In the genomic region with DNA sequence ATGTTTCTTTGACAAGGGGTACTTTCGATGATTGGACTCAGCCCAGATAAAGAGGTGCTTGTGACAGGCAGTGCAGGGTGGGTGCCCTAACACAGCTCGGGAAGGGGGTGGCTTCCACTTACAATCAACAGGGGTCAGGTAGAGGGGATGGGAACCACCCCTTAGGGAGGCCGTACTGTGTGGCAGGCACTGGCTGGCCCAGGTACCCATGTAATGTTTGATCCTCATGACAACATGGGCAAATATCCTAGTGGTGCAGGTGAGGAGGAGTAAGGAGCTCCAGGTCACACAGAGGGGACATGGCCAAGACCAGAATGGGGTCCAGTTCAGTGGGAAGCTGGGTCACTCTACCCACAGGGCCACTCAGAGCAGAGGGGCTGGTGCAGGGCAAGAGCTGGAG, we compare ENCODE assay signal across 19 cellular contexts. TPM values are rescaled to one million over a fixed set of nuclear protein-coding genes. Genes with fewer than 3 reads are reported as not detected.
A peak's percentile ranks its signal among the peaks of the same experiment; 100 is the strongest.
DNase-seq lines count a peak whose midpoint lies in the region; ATAC-seq and TF ChIP-seq lines count a peak whose summit lies in the region.
"Had no signal": no experiment of that assay in that cellular context is flagged by ENCODE, and none has a peak within 500 bp of the region (broad histone marks: within the 10 kb centered on the region; RNA-seq: fewer than 3 reads in every experiment).

No MANE protein-coding gene starts in this region.

- H3K4me3 Mint-ChIP-seq in activated CD8-positive, alpha-beta memory T cell treated with anti-CD3 and anti-CD28 coated beads, Interleukin-2, amount 10 ng/mL, durations not matched to agents 7 days and 5 days, result peak overlapping the region; percentile 13
- no peak overlapping the region; a peak in 1 of 5 replicates for H3K4me3 Mint-ChIP-seq in H9
- peak overlapping the region; percentile 66 for H3K4me3 Mint-ChIP-seq in dendritic cell treated with granulocyte-macrophage colony-stimulating factor and Interleukin-4, amounts not matched to agents 40 ng/mL and 50 ng/mL, for 4 days
- H3K4me3 Mint-ChIP-seq in naive thymus-derived CD4-positive, alpha-beta T cell, result no peak overlapping the region
- H3K4me3 Mint-ChIP-seq: activated naive CD4-positive, alpha-beta T cell treated with anti-CD3 and anti-CD28 coated beads, Interleukin-2, amount 10 ng/mL, durations not matched to agents 7 days and 5 days; HFFc6 had no signal

- H2AK5ac ChIP-seq in H9 (ENCODE audit: insufficient read length, low read length), result no peak overlapping the region

- H3K27ac ChIP-seq in H9 (ENCODE audit: insufficient read length, low read depth, low read length), result no peak overlapping the region
- no peak overlapping the region for H3K27ac ChIP-seq in naive thymus-derived CD4-positive, alpha-beta T cell (ENCODE audit: low read depth, low read length)
- H3K27ac ChIP-seq: C4-2B, parathyroid adenoma had no signal

- H3K14ac ChIP-seq in H9 (ENCODE audit: insufficient read depth, low read length), result no peak overlapping the region

- H3K4me1 Mint-ChIP-seq in activated CD8-positive, alpha-beta memory T cell treated with anti-CD3 and anti-CD28 coated beads, Interleukin-2, amount 10 ng/mL, durations not matched to agents 7 days and 5 days, result peaks cover 75% of the 10 kb centered on the region
- H3K4me1 Mint-ChIP-seq in H9, result peaks cover 40 to 57% of the 10 kb centered on the region in 2 experiments
- H3K4me1 Mint-ChIP-seq in dendritic cell treated with granulocyte-macrophage colony-stimulating factor and Interleukin-4, amounts not matched to agents 40 ng/mL and 50 ng/mL, for 4 days (ENCODE audit: low read depth), result peaks cover 89% of the 10 kb centered on the region
- peaks cover 0 to 28% (median 14%) of the 10 kb centered on the region in 7 donors for H3K4me1 Mint-ChIP-seq in naive thymus-derived CD4-positive, alpha-beta T cell

- H3K79me1 ChIP-seq in H9 (ENCODE audit: insufficient read depth, low read depth, low read length, poor library complexity, severe bottlenecking), result no peaks in the 10 kb centered on the region

- no peaks in the 10 kb centered on the region for H3K23me2 ChIP-seq in H9 (ENCODE audit: insufficient read length, low read depth, low read length, poor library complexity, severe bottlenecking)

- H3K27ac Mint-ChIP-seq in activated CD8-positive, alpha-beta memory T cell treated with anti-CD3 and anti-CD28 coated beads, Interleukin-2, amount 10 ng/mL, durations not matched to agents 7 days and 5 days, result peak overlapping the region; percentile 73
- peak overlapping the region in 1 of 3 experiments; percentile 1; a peak in 1 of 7 replicates for H3K27ac Mint-ChIP-seq in H9
- H3K27ac Mint-ChIP-seq in dendritic cell treated with granulocyte-macrophage colony-stimulating factor and Interleukin-4, amounts not matched to agents 40 ng/mL and 50 ng/mL, for 4 days, result peak overlapping the region; percentile 74
- peak overlapping the region in 3 of 9 donors; percentile 9 to 57 (median 51) for H3K27ac Mint-ChIP-seq in naive thymus-derived CD4-positive, alpha-beta T cell
- H3K27ac Mint-ChIP-seq: activated naive CD4-positive, alpha-beta T cell treated with anti-CD3 and anti-CD28 coated beads, Interleukin-2, amount 10 ng/mL, durations not matched to agents 7 days and 5 days; HFFc6 had no signal

- H3K4me1 ChIP-seq in H9 (ENCODE audit: insufficient read depth, low read length), result peaks cover 4% of the 10 kb centered on the region; the same call in 1 of the 2 replicates
- H3K4me1 ChIP-seq in neuron (ENCODE audit: insufficient read depth, low read length), result peaks cover 29% of the 10 kb centered on the region
- peaks cover 0 to 4% of the 10 kb centered on the region in 2 donors for H3K4me1 ChIP-seq in naive thymus-derived CD4-positive, alpha-beta T cell (ENCODE audit: control insufficient read depth in 2 of 2, insufficient read depth in 2 of 2, low read length in 2 of 2)

- no peak overlapping the region for H3T11ph ChIP-seq in H9 (ENCODE audit: low read length)

- no peak overlapping the region for H3K4ac ChIP-seq in H9 (ENCODE audit: low read depth, low read length)

- no peaks in the 10 kb centered on the region for H3K79me2 ChIP-seq in H9 (ENCODE audit: insufficient read depth, low read length)
- H3K79me2 ChIP-seq: parathyroid adenoma had no signal

- no peak overlapping the region for H2AFZ ChIP-seq in H9 (ENCODE audit: low read length)
- peak overlapping the region; percentile 64 for H2AFZ ChIP-seq in neuron (ENCODE audit: low read depth, low read length)
- H2AFZ ChIP-seq: parathyroid adenoma had no signal

- DNase-seq in activated CD8-positive, alpha-beta memory T cell treated with anti-CD3 and anti-CD28 coated beads, Interleukin-2, amount 10 ng/mL, durations not matched to agents 7 days and 5 days, result no peak
- DNase-seq in activated CD8-positive, alpha-beta memory T cell treated with anti-CD3 and anti-CD28 coated beads for 24 hours, result no peak
- DNase-seq in H9 (no peak), NCI-H82 treated with DMSO at 0.1 percent for 48 hours (lab: John Stamatoyannopoulos, UW; ENCODE audit: unreplicated experiment) (no peak), NCI-H1436 (lab: John Stamatoyannopoulos, UW) (no peak)
- DNase-seq in naive thymus-derived CD4-positive, alpha-beta T cell, result no peak
- DNase-seq: activated naive CD4-positive, alpha-beta T cell treated with anti-CD3 and anti-CD28 coated beads, Interleukin-2, amount 10 ng/mL, durations not matched to agents 7 days and 5 days; DMS 273 treated with DMSO at 0.1 percent for 48 hours; head of caudate nucleus; HFFc6; left ventricle myocardium superior; NCI-H1436 treated with DMSO at 0.1 percent for 48 hours; NCI-H526 treated with DMSO at 0.1 percent for 48 hours; sigmoid colon had no signal

- intact Hi-C loops in dendritic cell treated with granulocyte-macrophage colony-stimulating factor and Interleukin-4, amounts not matched to agents 40 ng/mL and 50 ng/mL, for 4 days (cut with micrococcal nuclease), result loop anchor here (5.0 kb wide), 2 partner anchors 39 to 79 kb away; a partner anchor contains a TSS
- intact Hi-C loops in naive thymus-derived CD4-positive, alpha-beta T cell (cut with micrococcal nuclease), result no loop called here

- H2BK15ac ChIP-seq in H9 (ENCODE audit: low read depth, low read length), result no peak overlapping the region

- no peaks in the 10 kb centered on the region for H3K27me3 Mint-ChIP-seq in activated CD8-positive, alpha-beta memory T cell treated with anti-CD3 and anti-CD28 coated beads, Interleukin-2, amount 10 ng/mL, durations not matched to agents 7 days and 5 days
- peaks cover 2% of the 10 kb centered on the region; the same call in 1 of the 2 replicates for H3K27me3 Mint-ChIP-seq in H9 (ENCODE audit: low read depth)
- no peaks in the 10 kb centered on the region for H3K27me3 Mint-ChIP-seq in dendritic cell treated with granulocyte-macrophage colony-stimulating factor and Interleukin-4, amounts not matched to agents 40 ng/mL and 50 ng/mL, for 4 days
- peaks cover 0 to 16% (median 10%) of the 10 kb centered on the region in 5 donors for H3K27me3 Mint-ChIP-seq in naive thymus-derived CD4-positive, alpha-beta T cell

- peaks cover 10% of the 10 kb centered on the region for H3K36me3 Mint-ChIP-seq in activated CD8-positive, alpha-beta memory T cell treated with anti-CD3 and anti-CD28 coated beads, Interleukin-2, amount 10 ng/mL, durations not matched to agents 7 days and 5 days
- no peaks in the 10 kb centered on the region for H3K36me3 Mint-ChIP-seq in H9 (ENCODE audit: insufficient read depth in 1 of 3, low read depth in 3 of 3)
- peaks cover 80% of the 10 kb centered on the region for H3K36me3 Mint-ChIP-seq in dendritic cell treated with granulocyte-macrophage colony-stimulating factor and Interleukin-4, amounts not matched to agents 40 ng/mL and 50 ng/mL, for 4 days (ENCODE audit: low read depth)
- H3K36me3 Mint-ChIP-seq in naive thymus-derived CD4-positive, alpha-beta T cell, result no peaks in the 10 kb centered on the region
- H3K36me3 Mint-ChIP-seq: activated naive CD4-positive, alpha-beta T cell treated with anti-CD3 and anti-CD28 coated beads, Interleukin-2, amount 10 ng/mL, durations not matched to agents 7 days and 5 days had no signal

- H4K91ac ChIP-seq in H9 (ENCODE audit: insufficient read length, low read depth, low read length), result peak overlapping the region; percentile 13

- H3K4me3 ChIP-seq in neuron (ENCODE audit: low read length), result no peak overlapping the region
- no peak overlapping the region for H3K4me3 ChIP-seq in naive thymus-derived CD4-positive, alpha-beta T cell (ENCODE audit: low read length)
- H3K4me3 ChIP-seq: sigmoid colon had no signal

- H4K8ac ChIP-seq in H9 (replicated peaks; ENCODE audit: insufficient read length, low read depth, low read length), result no peak overlapping the region

- H2BK5ac ChIP-seq in H9 (ENCODE audit: insufficient read length, low read length), result no peak overlapping the region

- H3K9ac ChIP-seq in H9 (ENCODE audit: extremely low read depth, insufficient read length, low read length), result no peak overlapping the region
- H3K9ac ChIP-seq: parathyroid adenoma had no signal

- no peak for ATAC-seq in activated CD8-positive, alpha-beta memory T cell treated with anti-CD3 and anti-CD28 coated beads, Interleukin-2, amount 10 ng/mL, durations not matched to agents 7 days and 5 days
- ATAC-seq in naive thymus-derived CD4-positive, alpha-beta T cell, result no peak
- ATAC-seq: left ventricle myocardium superior had no signal

- no peak overlapping the region for H2BK12ac ChIP-seq in H9 (ENCODE audit: insufficient read length, low read depth, low read length)

- no peak overlapping the region for H3K18ac ChIP-seq in H9 (ENCODE audit: insufficient read length, low read depth, low read length)

- no CpG with 5 or more reads among the region's 3 CpGs for WGBS in H9 (ENCODE audit: extremely low coverage, insufficient read length, low lambda C conversion rate)

- H4K20me1 ChIP-seq in H9 (ENCODE audit: control insufficient read depth, insufficient read depth, insufficient read length), result no peaks in the 10 kb centered on the region

- TF ChIP-seq CTCF in H9 (conservative IDR thresholded peaks at IDR 0.05), result no peak

- H3K9me3 ChIP-seq in H9 (ENCODE audit: control insufficient read depth, low read depth, low read length) (no peaks in the 10 kb centered on the region), neuron (ENCODE audit: low read length) (no peaks in the 10 kb centered on the region)
- H3K9me3 ChIP-seq in naive thymus-derived CD4-positive, alpha-beta T cell (ENCODE audit: control insufficient read depth in 2 of 3, low read length in 3 of 3), result no peaks in the 10 kb centered on the region
- H3K9me3 ChIP-seq: sigmoid colon had no signal

- H2BK20ac ChIP-seq in H9 (ENCODE audit: low read depth, low read length, poor library complexity, severe bottlenecking), result no peak overlapping the region

- no peak overlapping the region for H3K56ac ChIP-seq in H9 (ENCODE audit: insufficient read length, low read depth, low read length)

- CTCF ChIA-PET in activated CD8-positive, alpha-beta memory T cell treated with anti-CD3 and anti-CD28 coated beads, Interleukin-2, amount 10 ng/mL, durations not matched to agents 7 days and 5 days (lab: Charles Lee), result interaction anchor here (0.5 to 5.4 kb wide), 6 partner anchors 21 to 103 kb away, joined by 3 to 54 read pairs (median 4); a partner anchor contains a TSS
- CTCF ChIA-PET in naive thymus-derived CD4-positive, alpha-beta T cell (lab: Charles Lee), result no interaction called here

- no peak overlapping the region for H2BK120ac ChIP-seq in H9 (ENCODE audit: low read depth, low read length, poor library complexity, severe bottlenecking)

- POLR2A ChIA-PET in naive thymus-derived CD4-positive, alpha-beta T cell (lab: Charles Lee), result no interaction called here

- no peaks in the 10 kb centered on the region for H3K36me3 ChIP-seq in neuron (ENCODE audit: insufficient read depth, low read length)
- no peaks in the 10 kb centered on the region for H3K36me3 ChIP-seq in naive thymus-derived CD4-positive, alpha-beta T cell (ENCODE audit: control insufficient read depth in 2 of 3, insufficient read depth in 3 of 3, low read length in 3 of 3)
- H3K36me3 ChIP-seq: sigmoid colon had no signal

- H3K9me3 Mint-ChIP-seq in activated CD8-positive, alpha-beta memory T cell treated with anti-CD3 and anti-CD28 coated beads, Interleukin-2, amount 10 ng/mL, durations not matched to agents 7 days and 5 days (ENCODE audit: low read depth), result no peaks in the 10 kb centered on the region
- no peaks in the 10 kb centered on the region; a peak in 2 of 5 replicates for H3K9me3 Mint-ChIP-seq in H9
- H3K9me3 Mint-ChIP-seq in dendritic cell treated with granulocyte-macrophage colony-stimulating factor and Interleukin-4, amounts not matched to agents 40 ng/mL and 50 ng/mL, for 4 days, result no peaks in the 10 kb centered on the region
- H3K9me3 Mint-ChIP-seq in naive thymus-derived CD4-positive, alpha-beta T cell, result no peaks in the 10 kb centered on the region
- H3K9me3 Mint-ChIP-seq: activated naive CD4-positive, alpha-beta T cell treated with anti-CD3 and anti-CD28 coated beads, Interleukin-2, amount 10 ng/mL, durations not matched to agents 7 days and 5 days; HFFc6 had no signal

- H3K27me3 ChIP-seq in H9 (ENCODE audit: insufficient read depth, low read length), result no peaks in the 10 kb centered on the region
- no peaks in the 10 kb centered on the region for H3K27me3 ChIP-seq in neuron (ENCODE audit: insufficient read depth, low read length)
- H3K27me3 ChIP-seq in naive thymus-derived CD4-positive, alpha-beta T cell (ENCODE audit: control insufficient read depth in 2 of 2, insufficient read depth in 2 of 2, low read length in 2 of 2), result no peaks in the 10 kb centered on the region
- H3K27me3 ChIP-seq: sigmoid colon had no signal

- H3K4me2 ChIP-seq in H9 (ENCODE audit: insufficient read depth, insufficient read length, low read length), result no peak overlapping the region

- H3K23ac ChIP-seq in H9 (ENCODE audit: insufficient read length, low read depth, low read length), result no peak overlapping the region

- no peak overlapping the region for H4K5ac ChIP-seq in H9 (ENCODE audit: insufficient read length, low read depth, low read length)

RNA-seq across cellular contexts. Expression of a gene that starts 3.1 kb away (rescaled TPM):
- 10 to 100 TPM; 17.0 to 22.6 TPM for total RNA-seq in activated CD8-positive, alpha-beta memory T cell treated with anti-CD3 and anti-CD28 coated beads, Interleukin-2, amount 10 ng/mL, durations not matched to agents 7 days and 5 days
- total RNA-seq in H9 (2021), result not detected in 2 replicates
- total RNA-seq in naive thymus-derived CD4-positive, alpha-beta T cell, result 1 to 10 TPM in 1 of 5 experiments, not detected in 4; 1.2 TPM
- not detected for polyA plus RNA-seq in naive thymus-derived CD4-positive, alpha-beta T cell
- total RNA-seq: HFFc6, MCF 10A had no signal

RNA-seq across cellular contexts. Expression of a gene that starts 37.9 kb away (rescaled TPM):
- total RNA-seq in activated CD8-positive, alpha-beta memory T cell treated with anti-CD3 and anti-CD28 coated beads, Interleukin-2, amount 10 ng/mL, durations not matched to agents 7 days and 5 days, result 100 to 1,000 TPM; 134 to 160 TPM
- 0.13 TPM in 1 of 2 replicates, not detected in the other for total RNA-seq in H9 (2021)
- total RNA-seq in naive thymus-derived CD4-positive, alpha-beta T cell, result 100 to 1,000 TPM; 121 to 212 (median 175) TPM
- 10 to 100 TPM; 56.9 to 83.9 TPM for polyA plus RNA-seq in naive thymus-derived CD4-positive, alpha-beta T cell

RNA-seq across cellular contexts. Expression of a gene that starts 40.8 kb away (rescaled TPM):
- 10 to 100 TPM; 82.6 to 86.4 TPM for total RNA-seq in activated CD8-positive, alpha-beta memory T cell treated with anti-CD3 and anti-CD28 coated beads, Interleukin-2, amount 10 ng/mL, durations not matched to agents 7 days and 5 days
- 15.6 and 18.1 TPM in 2 replicates for total RNA-seq in H9 (2021)
- total RNA-seq in naive thymus-derived CD4-positive, alpha-beta T cell, result 100 to 1,000 TPM in 1 of 5 experiments, 10 to 100 TPM in 4; 30.1 to 133 (median 66.9) TPM
- 10 to 100 TPM; 13.4 to 14.9 TPM for polyA plus RNA-seq in naive thymus-derived CD4-positive, alpha-beta T cell

RNA-seq across cellular contexts. Expression of a gene that starts 54.5 kb away (rescaled TPM):
- total RNA-seq in activated CD8-positive, alpha-beta memory T cell treated with anti-CD3 and anti-CD28 coated beads, Interleukin-2, amount 10 ng/mL, durations not matched to agents 7 days and 5 days, result 10 to 100 TPM; 55.6 to 61.6 TPM
- total RNA-seq in H9 (2021), result 0.13 TPM in 1 of 2 replicates, not detected in the other
- 10 to 100 TPM in 4 of 5 experiments, 1 to 10 TPM in 1; 8.6 to 91.1 (median 18.4) TPM for total RNA-seq in naive thymus-derived CD4-positive, alpha-beta T cell
- polyA plus RNA-seq in naive thymus-derived CD4-positive, alpha-beta T cell, result 10 to 100 TPM in 1 of 2 donors, 1 to 10 TPM in 1; 6.2 to 14.9 TPM

Comparison
In these comparisons a context has a peak if more than half of its experiments do, and no peak if none do; other contexts are left out.
1. H3K4me3 Mint-ChIP-seq: peak in activated CD8-positive, alpha-beta memory T cell treated with anti-CD3 and anti-CD28 coated beads, Interleukin-2, amount 10 ng/mL, durations not matched to agents 7 days and 5 days (single experiment) and dendritic cell treated with granulocyte-macrophage colony-stimulating factor and Interleukin-4, amounts not matched to agents 40 ng/mL and 50 ng/mL, for 4 days (single experiment); none in H9 (0 of 2) and naive thymus-derived CD4-positive, alpha-beta T cell (0 of 10).
2. RNA of a gene that starts 3.1 kb away (total RNA-seq): 17.0 to 22.6 TPM in activated CD8-positive, alpha-beta memory T cell treated with anti-CD3 and anti-CD28 coated beads, Interleukin-2, amount 10 ng/mL, durations not matched to agents 7 days and 5 days; 1.2 TPM in naive thymus-derived CD4-positive, alpha-beta T cell and not detected in H9; every median in the first group is over 4 times any median in the second.
3. RNA of a gene that starts 37.9 kb away (total RNA-seq): 121 to 212 TPM in naive thymus-derived CD4-positive, alpha-beta T cell and 134 to 160 TPM in activated CD8-positive, alpha-beta memory T cell treated with anti-CD3 and anti-CD28 coated beads, Interleukin-2, amount 10 ng/mL, durations not matched to agents 7 days and 5 days; 0.13 TPM in H9; every median in the first group is over 100 times any median in the second.